ENCODE assay signal across 8 cellular contexts in genomic region chr3:187741403-187742350, GRCh38.
DNase-seq lines count a peak whose midpoint lies in the region; ATAC-seq and TF ChIP-seq lines count a peak whose summit lies in the region.

No MANE protein-coding gene starts in this region.

- H3K4me1 Mint-ChIP-seq in T-helper 1 cell treated with Interleukin-12 subunit alpha and Interleukin-12 subunit beta and Interleukin-4 antibody, amounts not matched to agents 30 μg/mL and 1 μg/mL, for 36 hours (ENCODE audit: low read depth), result peaks cover 35% of the 10 kb centered on the region

- no peak for ATAC-seq in HG02981 (IDR thresholded peaks at IDR 0.05; ENCODE audit: unreplicated experiment)
- ATAC-seq in GM21423 (IDR thresholded peaks at IDR 0.05; ENCODE audit: unreplicated experiment), result no peak

- H3K27me3 Mint-ChIP-seq in T-helper 1 cell treated with Interleukin-12 subunit alpha and Interleukin-12 subunit beta and Interleukin-4 antibody, amounts not matched to agents 30 μg/mL and 1 μg/mL, for 36 hours (ENCODE audit: low read depth), result no peaks in the 10 kb centered on the region

- peaks cover 9% of the 10 kb centered on the region for H3K36me3 Mint-ChIP-seq in T-helper 1 cell treated with Interleukin-12 subunit alpha and Interleukin-12 subunit beta and Interleukin-4 antibody, amounts not matched to agents 30 μg/mL and 1 μg/mL, for 36 hours (ENCODE audit: low read depth)

- H3K4me3 Mint-ChIP-seq in T-helper 1 cell treated with Interleukin-12 subunit alpha and Interleukin-12 subunit beta and Interleukin-4 antibody, amounts not matched to agents 30 μg/mL and 1 μg/mL, for 36 hours, result peak overlapping the region; percentile 95

- DNase-seq in EL (peak; percentile 83), NB4 (ENCODE audit: low read depth) (peak; percentile 82), astrocyte of the hippocampus (ENCODE audit: low read depth, low spot score) (peak; percentile 84), hypothalamus (lab: John Stamatoyannopoulos, UW) (peak in 40 of 51 donors; percentile 18 to 83 (median 40)), retinal pigment epithelial cell (ENCODE audit: low read depth) (no peak)

- TF ChIP-seq POLR2A in NB4 (IDR thresholded peaks at IDR 0.05; ENCODE audit: extremely low read depth, insufficient read length), result no peak

- H3K4me3 ChIP-seq in NB4 (ENCODE audit: low read depth, low read length) (peak overlapping the region; percentile 46), retinal pigment epithelial cell (ENCODE audit: low read length) (peak overlapping the region; percentile 81)

- peak overlapping the region; percentile 100 for H3K27ac Mint-ChIP-seq in T-helper 1 cell treated with Interleukin-12 subunit alpha and Interleukin-12 subunit beta and Interleukin-4 antibody, amounts not matched to agents 30 μg/mL and 1 μg/mL, for 36 hours

- TF ChIP-seq CTCF in NB4 (IDR thresholded peaks at IDR 0.05; ENCODE audit: low read depth, low read length) (peak; percentile 70), retinal pigment epithelial cell (conservative IDR thresholded peaks at IDR 0.05; ENCODE audit: low read depth, low read length) (peak; percentile 86)

- H3K9me3 Mint-ChIP-seq in T-helper 1 cell treated with Interleukin-12 subunit alpha and Interleukin-12 subunit beta and Interleukin-4 antibody, amounts not matched to agents 30 μg/mL and 1 μg/mL, for 36 hours, result no peaks in the 10 kb centered on the region
